In genomic region chr20:24579475-24579874, GRCh38 we compare ENCODE assay signal across 25 cellular contexts.
DNase-seq lines count a peak whose midpoint lies in the region; ATAC-seq, FAIRE-seq and TF ChIP-seq lines count a peak whose summit lies in the region.
"Had no signal": no experiment of that assay in that cellular context is flagged by ENCODE, and none has a peak within 500 bp of the region (broad histone marks: within the 10 kb centered on the region; RNA-seq: fewer than 3 reads in every experiment).

No MANE protein-coding gene starts in this region.

- TF ChIP-seq POLR2A in HepG2 (IDR thresholded peaks at IDR 0.05; ENCODE audit: insufficient read depth in 1 of 2, low read depth in 2 of 2, low read length in 2 of 2) (no peak), right lobe of liver (IDR thresholded peaks at IDR 0.05) (no peak), vagina (IDR thresholded peaks at IDR 0.05) (no peak)

- H3K4me1 Mint-ChIP-seq in glutamatergic neuron (ENCODE audit: low read depth, unreplicated experiment): peaks cover 15% of the 10 kb centered on the region
- H3K4me1 Mint-ChIP-seq: CD14-positive monocyte; CD8-positive, alpha-beta memory T cell had no signal

- H3K9me3 ChIP-seq in HepG2 (ENCODE audit: low read length) (no peaks in the 10 kb centered on the region), right lobe of liver (no peaks in the 10 kb centered on the region), vagina (no peaks in the 10 kb centered on the region)
- H3K9me3 ChIP-seq: BE2C; BLaER1 treated with 17β-estradiol and CSF1 and Interleukin-3, amounts not matched to agents 10 nM and 100 nM had no signal

- CTCF ChIA-PET in HepG2 (lab: Yijun Ruan, JAX; ENCODE audit: low intra/inter-chr PET ratio, low total read pairs): no interaction called here

- FAIRE-seq in HepG2 (lab: Jason Lieb, UNC): no peak
- FAIRE-seq: A204.1, D721Med, GM12891, GM18507 had no signal

- H3K4me2 ChIP-seq in HepG2 (ENCODE audit: low read depth, low read length): no peak overlapping the region
- H3K4me2 ChIP-seq: BLaER1 treated with 17β-estradiol and CSF1 and Interleukin-3, amounts not matched to agents 10 nM and 100 nM had no signal

- H3K79me2 ChIP-seq in HepG2 (ENCODE audit: insufficient read depth, low read length): no peaks in the 10 kb centered on the region

- no peaks in the 10 kb centered on the region for H3K36me3 Mint-ChIP-seq in glutamatergic neuron (ENCODE audit: unreplicated experiment)
- H3K36me3 Mint-ChIP-seq: CD14-positive monocyte; CD8-positive, alpha-beta memory T cell had no signal

- H3K27me3 Mint-ChIP-seq in glutamatergic neuron (ENCODE audit: unreplicated experiment): no peaks in the 10 kb centered on the region
- H3K27me3 Mint-ChIP-seq: CD4-positive, alpha-beta T cell had no signal

- peak overlapping the region; percentile 19 for H3K27ac Mint-ChIP-seq in glutamatergic neuron (ENCODE audit: unreplicated experiment)
- H3K27ac Mint-ChIP-seq: CD14-positive monocyte; CD4-positive, alpha-beta T cell; CD8-positive, alpha-beta memory T cell; H9 had no signal

- TF ChIP-seq RAD21 in HepG2 (CRISPR knock-in tag; IDR thresholded peaks at IDR 0.05): no peak

- H3K9me3 Mint-ChIP-seq in glutamatergic neuron (ENCODE audit: unreplicated experiment): no peaks in the 10 kb centered on the region
- H3K9me3 Mint-ChIP-seq: CD4-positive, alpha-beta T cell; CD8-positive, alpha-beta memory T cell; H9 had no signal

- intact Hi-C loops in HepG2 (cut with micrococcal nuclease; ENCODE audit: unreplicated experiment) (no loop called here), right lobe of liver (cut with DNase I) (no loop called here), vagina (cut with DNase I) (no loop called here)

- no peak overlapping the region for H3K27ac ChIP-seq in HepG2 (ENCODE audit: extremely low read length, insufficient read depth, low read length)
- H3K27ac ChIP-seq in right lobe of liver: no peak overlapping the region
- H3K27ac ChIP-seq in vagina: no peak overlapping the region
- H3K27ac ChIP-seq: 22Rv1; BLaER1 treated with 17β-estradiol and CSF1 and Interleukin-3, amounts not matched to agents 10 nM and 100 nM; GM23248 had no signal

- no peaks in the 10 kb centered on the region; the same call in 1 of the 2 replicates for H4K20me1 ChIP-seq in HepG2 (ENCODE audit: insufficient read depth, low read length)
- H4K20me1 ChIP-seq: BLaER1 treated with 17β-estradiol and CSF1 and Interleukin-3, amounts not matched to agents 10 nM and 100 nM had no signal

- H3K4me3 ChIP-seq in HepG2 (replicated peaks in 1 of 3; ENCODE audit: insufficient read depth in 1 of 3, low read depth in 2 of 3, low read length in 3 of 3): no peak overlapping the region
- H3K4me3 ChIP-seq in right lobe of liver: no peak overlapping the region
- H3K4me3 ChIP-seq in vagina: no peak overlapping the region
- H3K4me3 ChIP-seq: BLaER1 treated with 17β-estradiol and CSF1 and Interleukin-3, amounts not matched to agents 10 nM and 100 nM; GM23248 had no signal

- POLR2A ChIA-PET in HepG2 (lab: Yijun Ruan, JAX): no interaction called here

- BruUV-seq in HepG2 (replicated peaks; lab: Mats Ljungman, UMichigan): no TSS peak

- DNase-seq in HepG2 (ENCODE audit: low spot score) (no peak), right lobe of liver (no peak), glutamatergic neuron (no peak), vagina (ENCODE audit: extremely low spot score in 2 of 2) (peak; percentile 70 to 72), HUDEP-2 (lab: John Stamatoyannopoulos, UW; ENCODE audit: unreplicated experiment in 76 of 76) (no peak), G401 (ENCODE audit: low spot score) (no peak)
- DNase-seq: ACHN; AML-193; BE2C; CD4-positive, alpha-beta T cell; CD8-positive, alpha-beta memory T cell; DMS 273 treated with DMSO at 0.1 percent for 48 hours; DMS79; EL; GF-D8; H9 had no signal

- H3K9ac ChIP-seq in HepG2 (ENCODE audit: insufficient read depth, low read depth, low read length): no peak overlapping the region
- H3K9ac ChIP-seq: BLaER1 treated with 17β-estradiol and CSF1 and Interleukin-3, amounts not matched to agents 10 nM and 100 nM; GM23248 had no signal

- in situ Hi-C loops in HepG2 (cut with HindIII; ENCODE audit: extremely low pct_ligation_motif_present, low pct_unique_long_range_greater_than_20kb) (loop anchor here (10.0 kb wide), 1 partner anchor 55 kb away; no protein-coding TSS in a partner anchor), G401 (cut with HindIII; ENCODE audit: low sequenced_read_pairs) (no loop called here)

- H2AFZ ChIP-seq in HepG2 (ENCODE audit: low read length): no peak overlapping the region
- H2AFZ ChIP-seq: GM23248 had no signal

- no peak overlapping the region for H3K4me3 Mint-ChIP-seq in glutamatergic neuron (ENCODE audit: unreplicated experiment)
- H3K4me3 Mint-ChIP-seq: CD14-positive monocyte; CD4-positive, alpha-beta T cell; CD8-positive, alpha-beta memory T cell; H9 had no signal

- 17% methylated on average over 9 of the region's 10 CpGs for WGBS in HepG2 (ENCODE audit: low lambda C conversion rate)
- 61% methylated on average over 5 of the region's 10 CpGs for WGBS in right lobe of liver (ENCODE audit: insufficient coverage, low coverage, low lambda C conversion rate, missing lambda C conversion rate)

- no peak for TF ChIP-seq EP300 in HepG2 (IDR thresholded peaks at IDR 0.05; ENCODE audit: low read depth in 2 of 2, low read length in 2 of 2)
- TF ChIP-seq EP300 in HepG2 (CRISPR knock-in tag; IDR thresholded peaks at IDR 0.05; ENCODE audit: borderline replicate concordance): no peak

- H3K27me3 ChIP-seq in HepG2 (ENCODE audit: control insufficient read depth in 1 of 2, insufficient read depth in 2 of 2, low read length in 2 of 2) (peaks cover 2 to 14% of the 10 kb centered on the region in 2 experiments; a peak in 3 of 5 replicates), right lobe of liver (no peaks in the 10 kb centered on the region), vagina (no peaks in the 10 kb centered on the region)
- H3K27me3 ChIP-seq: BE2C; BLaER1 treated with 17β-estradiol and CSF1 and Interleukin-3, amounts not matched to agents 10 nM and 100 nM had no signal

- H3K4me1 ChIP-seq in HepG2 (ENCODE audit: insufficient read depth, low read length) (no peaks in the 10 kb centered on the region), right lobe of liver (no peaks in the 10 kb centered on the region), vagina (no peaks in the 10 kb centered on the region)
- H3K4me1 ChIP-seq: BE2C had no signal

- H3K36me3 ChIP-seq in HepG2 (replicated peaks in 1 of 2; ENCODE audit: control insufficient read depth in 1 of 2, insufficient read depth in 2 of 2, low read length in 2 of 2) (no peaks in the 10 kb centered on the region), right lobe of liver (no peaks in the 10 kb centered on the region), vagina (no peaks in the 10 kb centered on the region)
- H3K36me3 ChIP-seq: BE2C; BLaER1 treated with 17β-estradiol and CSF1 and Interleukin-3, amounts not matched to agents 10 nM and 100 nM had no signal

- TF ChIP-seq CTCF in HepG2 (CRISPR knock-in tag; IDR thresholded peaks at IDR 0.05) (no peak), right lobe of liver (IDR thresholded peaks at IDR 0.05) (no peak), glutamatergic neuron (IDR thresholded peaks at IDR 0.05; ENCODE audit: partially characterized antibody, unreplicated experiment) (no peak), vagina (IDR thresholded peaks at IDR 0.05) (no peak)

- ATAC-seq in HepG2 (no peak), right lobe of liver (no peak)
- ATAC-seq: HCT116 had no signal

TF ChIP-seq in HepG2, 621 proteins besides CTCF, POLR2A, EP300 and RAD21:
- peak; percentile 64 for TF ChIP-seq USF2 (IDR thresholded peaks at IDR 0.05; ENCODE audit: low read depth, low read length)
- no peak for TF ChIP-seq USF2 (CRISPR knock-in tag; IDR thresholded peaks at IDR 0.05; ENCODE audit: borderline replicate concordance)
- TF ChIP-seq TGIF2 (CRISPR knock-in tag; IDR thresholded peaks at IDR 0.05): no peak
- peak; percentile 85 for TF ChIP-seq MNT (IDR thresholded peaks at IDR 0.05)
TF ChIP-seq in HepG2: peak in this region for 2.

Comparison
In these comparisons a context has a peak if more than half of its experiments do, and no peak if none do; other contexts are left out.
1. DNase-seq: peak in vagina (2 of 2); none in HepG2 (single experiment), right lobe of liver (0 of 3), glutamatergic neuron (single experiment), HUDEP-2 (0 of 76) and G401 (single experiment).